In the genomic region with DNA sequence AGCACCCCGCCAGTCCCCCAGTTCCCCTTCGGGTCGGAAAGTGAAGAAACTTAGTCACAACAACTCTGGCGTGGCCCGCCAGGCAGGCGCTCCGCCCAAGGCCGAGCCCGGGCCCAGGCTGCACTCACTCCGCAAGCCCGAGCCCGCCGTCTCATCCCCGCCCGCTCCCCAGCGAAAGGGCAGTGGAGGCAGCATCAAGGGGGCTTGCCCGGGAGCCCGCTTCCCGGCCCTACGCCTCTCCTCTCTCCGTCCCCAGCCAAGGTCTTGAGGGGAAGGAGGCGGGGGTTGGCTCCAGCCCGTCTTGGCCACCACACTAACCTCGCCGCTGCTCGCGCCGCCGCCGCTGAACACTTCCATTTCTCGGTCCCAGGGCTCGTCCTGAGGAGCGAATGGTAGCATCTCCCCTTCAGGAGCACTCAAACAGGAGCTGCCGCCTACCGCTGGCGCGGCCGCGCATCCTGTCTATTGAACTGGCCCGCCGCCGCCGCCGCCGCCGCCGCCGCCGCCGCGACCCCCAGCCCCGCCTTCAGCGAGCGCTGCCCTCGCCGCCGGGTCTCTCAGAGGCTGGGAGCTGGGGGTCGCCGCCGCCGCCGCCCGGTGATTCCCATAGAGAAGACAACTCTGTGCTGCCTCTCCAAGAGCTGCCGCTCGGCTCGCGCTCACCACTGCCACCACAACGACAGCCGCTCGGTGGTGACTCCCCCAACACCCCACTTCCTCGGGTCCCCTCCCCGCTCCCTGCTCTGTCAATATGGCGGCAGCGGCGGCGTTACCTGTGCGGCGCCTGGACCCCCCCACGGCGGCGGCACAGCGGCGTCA, we compare ENCODE assay signal across 8 cellular contexts. TPM values are rescaled to one million over a fixed set of nuclear protein-coding genes. Genes with fewer than 3 reads are reported as not detected.
A peak's percentile ranks its signal among the peaks of the same experiment; 100 is the strongest.
DNase-seq lines count a peak whose midpoint lies in the region; ATAC-seq, FAIRE-seq and TF ChIP-seq lines count a peak whose summit lies in the region.

A gene (minus strand): TSS at position 699 of the 819 bp plus-strand sequence. CDS start 300 bp downstream, at position 399.

- H3K36me3 Mint-ChIP-seq in immature natural killer cell: no peaks in the 10 kb centered on the region

- H4K20me1 ChIP-seq in GM23248 (ENCODE audit: insufficient read depth): no peaks in the 10 kb centered on the region
- no peaks in the 10 kb centered on the region for H4K20me1 ChIP-seq in GM12878 (ENCODE audit: control insufficient read depth, insufficient read depth)
- no peaks in the 10 kb centered on the region for H4K20me1 ChIP-seq in smooth muscle cell (ENCODE audit: low read depth)

- 0 to 1% methylated on average over 1 to 24 of the region's 83 CpGs for WGBS in GM23248 (ENCODE audit: low coverage in 1 of 2, low lambda C conversion rate in 2 of 2, missing lambda C conversion rate in 2 of 2), 2 experiments
- 77% methylated on average over 29 of the region's 83 CpGs for whole genome bisulfite sequencing in GM12878 (ENCODE audit: insufficient coverage, insufficient replicate concordance, low lambda C conversion rate, missing lambda C conversion rate)
- WGBS in smooth muscle cell (ENCODE audit: low lambda C conversion rate): 55% methylated on average over 73 of the region's 83 CpGs

- H3K36me3 ChIP-seq in GM23248 (ENCODE audit: low read depth) (no peaks in the 10 kb centered on the region), GM12878 (ENCODE audit: control insufficient read depth in 2 of 2, insufficient read depth in 2 of 2, low read length in 1 of 2) (no peaks in the 10 kb centered on the region), smooth muscle cell (ENCODE audit: low read depth) (no peaks in the 10 kb centered on the region)

- POLR2A ChIA-PET in GM12878 (lab: Charles Lee): no interaction called here

- H3K27ac ChIP-seq in GM23248 (no peak within 1 kb of the TSS), GM12878 (ENCODE audit: control insufficient read depth, insufficient read depth) (no peak within 1 kb of the TSS), smooth muscle cell (ENCODE audit: low read depth) (no peak within 1 kb of the TSS)

- H3K79me2 ChIP-seq in GM23248 (ENCODE audit: insufficient read depth) (no peaks in the 10 kb centered on the region), GM12878 (ENCODE audit: control insufficient read depth, insufficient read depth, low read length) (no peaks in the 10 kb centered on the region), smooth muscle cell (ENCODE audit: low read depth) (no peaks in the 10 kb centered on the region)

- peak; percentile 9; the same call in 1 of the 2 replicates for TF ChIP-seq POLR2A in GM12878 (IDR thresholded peaks at IDR 0.05; ENCODE audit: low read depth, low read length)

- peaks cover 0 to 9% (median 5%) of the 10 kb centered on the region in 6 donors for H3K9me3 Mint-ChIP-seq in immature natural killer cell

- SMC1A ChIA-PET in GM12878 (lab: Charles Lee; ENCODE audit: uncharacterized antibody, unreplicated experiment): no interaction called here

- H3K27ac Mint-ChIP-seq in immature natural killer cell: no peak within 1 kb of the TSS

- DNase-seq in DMS53 (lab: John Stamatoyannopoulos, UW) (peak; percentile 74), GM23248 (peak; percentile 63), NCI-H2196 treated with DMSO at 0.1 percent for 48 hours (lab: John Stamatoyannopoulos, UW; ENCODE audit: unreplicated experiment) (peak; percentile 35), GM12878 (ENCODE audit: low read depth, low spot score) (no peak), immature natural killer cell (peak in 1 of 3 donors; percentile 1), smooth muscle cell (lab: John Stamatoyannopoulos, UW; ENCODE audit: unreplicated experiment) (peak; percentile 22), HuH-7.5 (ENCODE audit: low spot score) (no peak)
- DNase-seq in stimulated activated CD4-positive, alpha-beta T cell treated with anti-CD3 and anti-CD28 coated beads, Interleukin-1b, Interleukin-23, amount 100 ng/mL, for 48 hours: no peak

- CTCF ChIA-PET in GM12878 (lab: Yijun Ruan, JAX): no interaction called here

- no peak for TF ChIP-seq RAD21 in GM12878 (IDR thresholded peaks at IDR 0.05; ENCODE audit: insufficient read depth, low read depth, low read length)

- no peak for FAIRE-seq in GM12878 (lab: Jason Lieb, UNC)

- no peaks in the 10 kb centered on the region for H3F3A ChIP-seq in GM23248 (ENCODE audit: insufficient read depth)
- no peaks in the 10 kb centered on the region for H3F3A ChIP-seq in smooth muscle cell (ENCODE audit: low read depth)

- RAD21 ChIA-PET in GM12878 (lab: Charles Lee; ENCODE audit: unreplicated experiment): no interaction called here

- H3K27me3 Mint-ChIP-seq in immature natural killer cell (ENCODE audit: low read depth in 3 of 3): peaks cover 2 to 13% (median 6%) of the 10 kb centered on the region in 3 donors

- BruUV-seq in GM12878 (replicated peaks; lab: Mats Ljungman, UMichigan): no TSS peak

- no peak for ATAC-seq in GM12878

- H3K9me2 ChIP-seq in GM23248 (ENCODE audit: insufficient read depth): no peaks in the 10 kb centered on the region

- H3K4me2 ChIP-seq in GM23248 (ENCODE audit: unreplicated experiment) (peak within 1 kb of the TSS; percentile 88), GM12878 (ENCODE audit: control insufficient read depth, insufficient read depth) (0 out of 2 replicates have a peak within 1 kb of the TSS, but pooled peaks have one; percentile 1), smooth muscle cell (peak within 1 kb of the TSS; percentile 86)

- H3K4me3 ChIP-seq in GM23248: peak within 1 kb of the TSS; percentile 84
- peak within 1 kb of the TSS; percentile 15 for H3K4me3 ChIP-seq in GM12878
- peak within 1 kb of the TSS; percentile 65 for H3K4me3 ChIP-seq in smooth muscle cell

- H3K27me3 ChIP-seq in GM23248 (replicated peaks; ENCODE audit: insufficient read depth) (no peaks in the 10 kb centered on the region), GM12878 (replicated peaks in 1 of 2; ENCODE audit: control insufficient read depth in 2 of 2, insufficient read depth in 2 of 2, low read length in 1 of 2) (no peaks in the 10 kb centered on the region), smooth muscle cell (ENCODE audit: low read depth) (no peaks in the 10 kb centered on the region)

- H2AFZ ChIP-seq in GM23248 (peak within 1 kb of the TSS; percentile 89), GM12878 (ENCODE audit: control insufficient read depth, low read depth, low read length) (peak within 1 kb of the TSS; percentile 40), smooth muscle cell (ENCODE audit: low read depth) (peak within 1 kb of the TSS; percentile 79)

- in situ Hi-C loops in GM23248 (cut with MboI): no loop called here
- in situ Hi-C loops in GM12878 (cut with MboI): no loop called here

- H3K4me1 Mint-ChIP-seq in immature natural killer cell: peaks cover 0 to 5% of the 10 kb centered on the region in 2 donors

- no peak for TF ChIP-seq CTCF in GM12878 (IDR thresholded peaks at IDR 0.05 in 2 of 3, conservative IDR thresholded peaks at IDR 0.05 in 1 of 3; ENCODE audit: control insufficient read depth in 2 of 3, extremely low read depth in 1 of 3, insufficient read depth in 1 of 3, low read depth in 3 of 3, low read length in 3 of 3)
- no peak for TF ChIP-seq CTCF in smooth muscle cell (IDR thresholded peaks at IDR 0.05; ENCODE audit: borderline replicate concordance, insufficient read depth, poor library complexity, severe bottlenecking)

- H3K9me3 ChIP-seq in GM23248 (ENCODE audit: low read depth): no peaks in the 10 kb centered on the region
- no peaks in the 10 kb centered on the region for H3K9me3 ChIP-seq in GM12878 (replicated peaks; ENCODE audit: control insufficient read depth, insufficient read depth, low read length)
- H3K9me3 ChIP-seq in smooth muscle cell (replicated peaks; ENCODE audit: low read depth): no peaks in the 10 kb centered on the region

- peak within 1 kb of the TSS; percentile 16 to 63 (median 36) for H3K4me3 Mint-ChIP-seq in immature natural killer cell

- intact Hi-C loops in GM12878 (cut with micrococcal nuclease; ENCODE audit: unreplicated experiment): no loop called here

- no peak for TF ChIP-seq EP300 in GM12878 (IDR thresholded peaks at IDR 0.05; ENCODE audit: borderline replicate concordance in 1 of 2, control insufficient read depth in 1 of 2, low read depth in 2 of 2, low read length in 2 of 2)

- peak within 1 kb of the TSS; percentile 70 for H3K9ac ChIP-seq in GM23248
- 0 out of 2 replicates have a peak within 1 kb of the TSS, but pooled peaks have one; percentile 44 for H3K9ac ChIP-seq in GM12878 (ENCODE audit: control insufficient read depth, insufficient read depth, low read length)
- peak within 1 kb of the TSS; percentile 34 for H3K9ac ChIP-seq in smooth muscle cell (ENCODE audit: low read depth)

- H3K4me1 ChIP-seq in GM23248 (ENCODE audit: insufficient read depth) (no peaks in the 10 kb centered on the region), GM12878 (ENCODE audit: control insufficient read depth, insufficient read depth, low read length) (no peaks in the 10 kb centered on the region), smooth muscle cell (ENCODE audit: low read depth) (peaks cover 3% of the 10 kb centered on the region)

TF ChIP-seq in GM12878, 131 proteins besides CTCF, POLR2A, EP300 and RAD21 (continues in another document):
- TF ChIP-seq PML (IDR thresholded peaks at IDR 0.05; ENCODE audit: low read length): no peak
- no peak for TF ChIP-seq JUND (IDR thresholded peaks at IDR 0.05; ENCODE audit: low read depth, low read length)
- TF ChIP-seq MEF2A (IDR thresholded peaks at IDR 0.05; ENCODE audit: insufficient read depth, low read depth, low read length): no peak
- TF ChIP-seq WRNIP1 (IDR thresholded peaks at IDR 0.05; ENCODE audit: borderline replicate concordance, low read depth, low read length): no peak

RNA-seq across cellular contexts. Expression of the gene that starts here (rescaled TPM):
- total RNA-seq in GM23248 (2014; rRNA removed; shearing (Covaris generic)): 5.4 and 6.2 TPM in 2 replicates
- polyA plus RNA-seq in GM23248 (2016; fragmentation: Nextera tagmentation; extraction: Ambion mirVana): 1.4 and 2.0 TPM in 2 replicates
- not detected in 2 replicates for total RNA-seq in GM12878 (2013; cell fraction: nucleolus; rRNA removed)
- total RNA-seq in GM12878 (2014; rRNA removed): 0.85 and 0.98 TPM in 2 replicates
- 1.4 and 1.6 TPM in 2 replicates for total RNA-seq in GM12878 (2014; rRNA removed; fragmentation: Illumina TruSeq; extraction: Trizol)
- total RNA-seq in GM12878 (2021): 1.8 and 2.8 TPM in 2 replicates
- 0.49 TPM for polyA plus RNA-seq in GM12878 (2011; ENCODE audit: low read depth)
- polyA plus RNA-seq in GM12878 (2011; rRNA removed): not detected in 2 replicates
- not detected in 2 replicates for polyA plus RNA-seq in GM12878 (2011; cell fraction: cytosol; rRNA removed)
- polyA plus RNA-seq in GM12878 (2011; cell fraction: nucleus; rRNA removed): not detected in 2 replicates
- 0.76 and 1.1 TPM in 2 replicates for polyA plus RNA-seq in GM12878 (2012)
- 1.7 and 4.3 TPM in 2 replicates for polyA plus RNA-seq in GM12878 (2014; fragmentation: Illumina TruSeq; extraction: Trizol)
- under 1 TPM; 0.29 to 0.46 TPM for polyA plus RNA-seq in GM12878 (2014; fragmentation: Nextera tagmentation; extraction: Ambion mirVana)
- polyA plus RNA-seq in GM12878 (2014; rRNA removed): 1.4 and 2.0 TPM in 2 replicates
- polyA plus RNA-seq in GM12878 (2016; fragmentation: Nextera tagmentation; extraction: Ambion mirVana): 1 to 10 TPM; 1.2 to 1.6 TPM
- polyA minus RNA-seq in GM12878 (2011; rRNA and poly(A)+ RNA removed): not detected in 2 replicates
- not detected in 2 replicates for polyA minus RNA-seq in GM12878 (2011; cell fraction: cytosol; rRNA and poly(A)+ RNA removed)
- polyA minus RNA-seq in GM12878 (2011; cell fraction: nucleus; rRNA and poly(A)+ RNA removed): not detected in 2 replicates
- polyA plus RNA-seq in immature natural killer cell: not detected
- 4.4 and 6.9 TPM in 2 replicates for total RNA-seq in smooth muscle cell
- 0.98 and 2.1 TPM in 2 replicates for polyA plus RNA-seq in smooth muscle cell

Comparison
In these comparisons a context has a peak if more than half of its experiments do, and no peak if none do; other contexts are left out.
1. DNase-seq: peak in DMS53 (single experiment), GM23248 (single experiment), NCI-H2196 treated with DMSO at 0.1 percent for 48 hours (single experiment) and smooth muscle cell (single experiment); none in GM12878 (single experiment), HuH-7.5 (single experiment) and stimulated activated CD4-positive, alpha-beta T cell treated with anti-CD3 and anti-CD28 coated beads, Interleukin-1b, Interleukin-23, amount 100 ng/mL, for 48 hours (single experiment).
2. H3K4me2 ChIP-seq: peak in every context shown above with its lines; median percentile 88 in GM23248; 86 in smooth muscle cell; 1 in GM12878.
3. H3K4me3 ChIP-seq: peak in every context shown above with its lines; median percentile 84 in GM23248; 65 in smooth muscle cell; 15 in GM12878.
4. Peak in every context shown above with its lines, with median percentiles within 50 percentile points of each other: H2AFZ ChIP-seq and H3K9ac ChIP-seq.